2 cellular contexts compared by ENCODE assay signal in the genomic region with DNA sequence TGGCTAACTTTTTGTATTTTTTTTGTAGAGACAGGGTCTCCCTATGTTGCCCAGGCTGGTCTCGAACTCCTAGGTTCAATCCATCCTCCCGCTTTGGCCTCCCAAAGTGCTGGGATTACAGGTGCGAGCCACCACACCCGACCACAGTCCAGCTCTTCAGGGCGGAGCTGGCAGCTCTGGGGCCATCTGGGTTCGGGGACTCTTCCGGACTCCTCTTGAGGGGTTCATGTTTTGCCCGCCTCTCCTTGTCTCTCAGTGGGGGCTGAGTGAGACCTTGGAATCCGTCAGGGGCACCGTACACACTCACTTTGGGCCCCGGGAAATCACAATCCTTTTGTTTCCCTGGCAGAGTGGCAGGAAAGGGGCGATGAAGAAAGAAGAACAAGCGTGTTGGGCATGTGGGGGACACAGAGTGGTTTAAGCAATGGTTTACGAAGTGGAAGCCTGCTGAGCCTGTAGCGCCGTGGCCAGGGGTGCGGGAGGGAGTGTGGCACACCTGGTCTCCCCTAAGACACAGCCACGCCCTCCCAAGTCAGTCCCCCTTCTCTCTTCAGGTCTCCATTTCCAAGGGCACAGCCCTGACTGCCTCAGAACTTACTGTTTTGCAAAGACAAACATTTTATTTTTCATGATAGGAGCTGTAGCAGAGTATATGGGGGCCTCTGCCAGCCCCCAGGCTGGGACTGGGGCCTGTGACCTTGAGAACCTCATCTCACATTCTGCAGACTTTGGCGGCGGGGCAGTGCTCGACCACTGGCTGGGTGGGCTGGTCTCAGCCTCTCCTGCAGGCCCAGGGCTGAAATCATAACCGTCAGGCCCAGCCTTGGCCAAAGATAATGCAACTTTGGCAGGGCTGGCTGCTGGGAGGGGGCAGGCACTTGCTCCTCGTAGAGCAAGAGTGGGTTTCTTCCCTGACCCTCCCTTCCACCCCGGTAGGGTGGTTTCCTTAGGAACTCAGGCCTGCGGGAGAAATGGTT.
TF ChIP-seq lines count a peak whose summit lies in the region.

No MANE protein-coding gene starts in this region.

TF ChIP-seq in IMR-90, 13 proteins besides CTCF, POLR2A, EP300 and RAD21:
- no peak for TF ChIP-seq FOS (IDR thresholded peaks at IDR 0.05; ENCODE audit: low read depth, low read length)
- TF ChIP-seq RFX5 (IDR thresholded peaks at IDR 0.05; ENCODE audit: low read depth, low read length), result no peak
- no peak for TF ChIP-seq MAFK (IDR thresholded peaks at IDR 0.05; ENCODE audit: low read depth, low read length)
- TF ChIP-seq, protein P1, sequence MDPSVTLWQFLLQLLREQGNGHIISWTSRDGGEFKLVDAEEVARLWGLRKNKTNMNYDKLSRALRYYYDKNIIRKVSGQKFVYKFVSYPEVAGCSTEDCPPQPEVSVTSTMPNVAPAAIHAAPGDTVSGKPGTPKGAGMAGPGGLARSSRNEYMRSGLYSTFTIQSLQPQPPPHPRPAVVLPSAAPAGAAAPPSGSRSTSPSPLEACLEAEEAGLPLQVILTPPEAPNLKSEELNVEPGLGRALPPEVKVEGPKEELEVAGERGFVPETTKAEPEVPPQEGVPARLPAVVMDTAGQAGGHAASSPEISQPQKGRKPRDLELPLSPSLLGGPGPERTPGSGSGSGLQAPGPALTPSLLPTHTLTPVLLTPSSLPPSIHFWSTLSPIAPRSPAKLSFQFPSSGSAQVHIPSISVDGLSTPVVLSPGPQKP (IDR thresholded peaks at IDR 0.05; ENCODE audit: borderline replicate concordance, low read depth, low read length), result no peak

TF ChIP-seq in HepG2, 621 proteins besides CTCF, POLR2A, EP300 and RAD21:
- TF ChIP-seq, protein P2, sequence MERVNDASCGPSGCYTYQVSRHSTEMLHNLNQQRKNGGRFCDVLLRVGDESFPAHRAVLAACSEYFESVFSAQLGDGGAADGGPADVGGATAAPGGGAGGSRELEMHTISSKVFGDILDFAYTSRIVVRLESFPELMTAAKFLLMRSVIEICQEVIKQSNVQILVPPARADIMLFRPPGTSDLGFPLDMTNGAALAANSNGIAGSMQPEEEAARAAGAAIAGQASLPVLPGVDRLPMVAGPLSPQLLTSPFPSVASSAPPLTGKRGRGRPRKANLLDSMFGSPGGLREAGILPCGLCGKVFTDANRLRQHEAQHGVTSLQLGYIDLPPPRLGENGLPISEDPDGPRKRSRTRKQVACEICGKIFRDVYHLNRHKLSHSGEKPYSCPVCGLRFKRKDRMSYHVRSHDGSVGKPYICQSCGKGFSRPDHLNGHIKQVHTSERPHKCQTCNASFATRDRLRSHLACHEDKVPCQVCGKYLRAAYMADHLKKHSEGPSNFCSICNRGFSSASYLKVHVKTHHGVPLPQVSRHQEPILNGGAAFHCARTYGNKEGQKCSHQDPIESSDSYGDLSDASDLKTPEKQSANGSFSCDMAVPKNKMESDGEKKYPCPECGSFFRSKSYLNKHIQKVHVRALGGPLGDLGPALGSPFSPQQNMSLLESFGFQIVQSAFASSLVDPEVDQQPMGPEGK (CRISPR knock-in tag; IDR thresholded peaks at IDR 0.05), result peak; percentile 18
- TF ChIP-seq, protein P3, sequence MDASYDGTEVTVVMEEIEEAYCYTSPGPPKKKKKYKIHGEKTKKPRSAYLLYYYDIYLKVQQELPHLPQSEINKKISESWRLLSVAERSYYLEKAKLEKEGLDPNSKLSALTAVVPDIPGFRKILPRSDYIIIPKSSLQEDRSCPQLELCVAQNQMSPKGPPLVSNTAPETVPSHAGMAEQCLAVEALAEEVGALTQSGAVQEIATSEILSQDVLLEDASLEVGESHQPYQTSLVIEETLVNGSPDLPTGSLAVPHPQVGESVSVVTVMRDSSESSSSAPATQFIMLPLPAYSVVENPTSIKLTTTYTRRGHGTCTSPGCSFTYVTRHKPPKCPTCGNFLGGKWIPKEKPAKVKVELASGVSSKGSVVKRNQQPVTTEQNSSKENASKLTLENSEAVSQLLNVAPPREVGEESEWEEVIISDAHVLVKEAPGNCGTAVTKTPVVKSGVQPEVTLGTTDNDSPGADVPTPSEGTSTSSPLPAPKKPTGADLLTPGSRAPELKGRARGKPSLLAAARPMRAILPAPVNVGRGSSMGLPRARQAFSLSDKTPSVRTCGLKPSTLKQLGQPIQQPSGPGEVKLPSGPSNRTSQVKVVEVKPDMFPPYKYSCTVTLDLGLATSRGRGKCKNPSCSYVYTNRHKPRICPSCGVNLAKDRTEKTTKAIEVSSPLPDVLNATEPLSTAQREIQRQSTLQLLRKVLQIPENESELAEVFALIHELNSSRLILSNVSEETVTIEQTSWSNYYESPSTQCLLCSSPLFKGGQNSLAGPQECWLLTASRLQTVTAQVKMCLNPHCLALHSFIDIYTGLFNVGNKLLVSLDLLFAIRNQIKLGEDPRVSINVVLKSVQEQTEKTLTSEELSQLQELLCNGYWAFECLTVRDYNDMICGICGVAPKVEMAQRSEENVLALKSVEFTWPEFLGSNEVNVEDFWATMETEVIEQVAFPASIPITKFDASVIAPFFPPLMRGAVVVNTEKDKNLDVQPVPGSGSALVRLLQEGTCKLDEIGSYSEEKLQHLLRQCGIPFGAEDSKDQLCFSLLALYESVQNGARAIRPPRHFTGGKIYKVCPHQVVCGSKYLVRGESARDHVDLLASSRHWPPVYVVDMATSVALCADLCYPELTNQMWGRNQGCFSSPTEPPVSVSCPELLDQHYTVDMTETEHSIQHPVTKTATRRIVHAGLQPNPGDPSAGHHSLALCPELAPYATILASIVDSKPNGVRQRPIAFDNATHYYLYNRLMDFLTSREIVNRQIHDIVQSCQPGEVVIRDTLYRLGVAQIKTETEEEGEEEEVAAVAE (CRISPR knock-in tag; IDR thresholded peaks at IDR 0.05; ENCODE audit: borderline replicate concordance), result no peak
- TF ChIP-seq STAT5B (CRISPR knock-in tag; IDR thresholded peaks at IDR 0.05) (no peak), MZF1 (CRISPR knock-in tag; IDR thresholded peaks at IDR 0.05; ENCODE audit: borderline replicate concordance) (no peak), HOXA7 (CRISPR knock-in tag; IDR thresholded peaks at IDR 0.05) (no peak), SMC3 (IDR thresholded peaks at IDR 0.05; ENCODE audit: low read length) (no peak), ZBTB1 (CRISPR knock-in tag; IDR thresholded peaks at IDR 0.05; ENCODE audit: borderline replicate concordance) (no peak), REL (CRISPR knock-in tag; conservative IDR thresholded peaks at IDR 0.05) (0 out of 2 replicates have a peak, but pooled peaks have one; percentile 9), CBX5 (CRISPR knock-in tag; IDR thresholded peaks at IDR 0.05; ENCODE audit: borderline replicate concordance) (no peak), ZNF101 (CRISPR knock-in tag; IDR thresholded peaks at IDR 0.05; ENCODE audit: borderline replicate concordance, low read depth) (no peak), HDAC6 (IDR thresholded peaks at IDR 0.05; ENCODE audit: low read depth, low read length) (no peak), ZZZ3 (CRISPR knock-in tag; IDR thresholded peaks at IDR 0.05; ENCODE audit: borderline replicate concordance) (no peak), ZMAT3 (CRISPR knock-in tag; conservative IDR thresholded peaks at IDR 0.05) (no peak), CAMTA2 (CRISPR knock-in tag; IDR thresholded peaks at IDR 0.05; ENCODE audit: borderline replicate concordance) (no peak), ZNF891 (CRISPR knock-in tag; IDR thresholded peaks at IDR 0.05) (0 out of 2 replicates have a peak, but pooled peaks have one; percentile 65), ZFP90 (CRISPR knock-in tag; IDR thresholded peaks at IDR 0.05; ENCODE audit: borderline replicate concordance) (0 out of 2 replicates have a peak, but pooled peaks have one; percentile 29), ZNF564 (CRISPR knock-in tag; IDR thresholded peaks at IDR 0.05) (no peak), ZNF460 (CRISPR knock-in tag; IDR thresholded peaks at IDR 0.05; ENCODE audit: borderline replicate concordance) (peak; percentile 65), ETV5 (CRISPR knock-in tag; IDR thresholded peaks at IDR 0.05; ENCODE audit: borderline replicate concordance) (no peak), ELF1 (CRISPR knock-in tag; IDR thresholded peaks at IDR 0.05) (no peak), ZNF883 (CRISPR knock-in tag; IDR thresholded peaks at IDR 0.05; ENCODE audit: not compliant biosample characterization) (no peak), FOSL1 (CRISPR knock-in tag; IDR thresholded peaks at IDR 0.05; ENCODE audit: borderline replicate concordance) (no peak)
- TF ChIP-seq, protein P4, sequence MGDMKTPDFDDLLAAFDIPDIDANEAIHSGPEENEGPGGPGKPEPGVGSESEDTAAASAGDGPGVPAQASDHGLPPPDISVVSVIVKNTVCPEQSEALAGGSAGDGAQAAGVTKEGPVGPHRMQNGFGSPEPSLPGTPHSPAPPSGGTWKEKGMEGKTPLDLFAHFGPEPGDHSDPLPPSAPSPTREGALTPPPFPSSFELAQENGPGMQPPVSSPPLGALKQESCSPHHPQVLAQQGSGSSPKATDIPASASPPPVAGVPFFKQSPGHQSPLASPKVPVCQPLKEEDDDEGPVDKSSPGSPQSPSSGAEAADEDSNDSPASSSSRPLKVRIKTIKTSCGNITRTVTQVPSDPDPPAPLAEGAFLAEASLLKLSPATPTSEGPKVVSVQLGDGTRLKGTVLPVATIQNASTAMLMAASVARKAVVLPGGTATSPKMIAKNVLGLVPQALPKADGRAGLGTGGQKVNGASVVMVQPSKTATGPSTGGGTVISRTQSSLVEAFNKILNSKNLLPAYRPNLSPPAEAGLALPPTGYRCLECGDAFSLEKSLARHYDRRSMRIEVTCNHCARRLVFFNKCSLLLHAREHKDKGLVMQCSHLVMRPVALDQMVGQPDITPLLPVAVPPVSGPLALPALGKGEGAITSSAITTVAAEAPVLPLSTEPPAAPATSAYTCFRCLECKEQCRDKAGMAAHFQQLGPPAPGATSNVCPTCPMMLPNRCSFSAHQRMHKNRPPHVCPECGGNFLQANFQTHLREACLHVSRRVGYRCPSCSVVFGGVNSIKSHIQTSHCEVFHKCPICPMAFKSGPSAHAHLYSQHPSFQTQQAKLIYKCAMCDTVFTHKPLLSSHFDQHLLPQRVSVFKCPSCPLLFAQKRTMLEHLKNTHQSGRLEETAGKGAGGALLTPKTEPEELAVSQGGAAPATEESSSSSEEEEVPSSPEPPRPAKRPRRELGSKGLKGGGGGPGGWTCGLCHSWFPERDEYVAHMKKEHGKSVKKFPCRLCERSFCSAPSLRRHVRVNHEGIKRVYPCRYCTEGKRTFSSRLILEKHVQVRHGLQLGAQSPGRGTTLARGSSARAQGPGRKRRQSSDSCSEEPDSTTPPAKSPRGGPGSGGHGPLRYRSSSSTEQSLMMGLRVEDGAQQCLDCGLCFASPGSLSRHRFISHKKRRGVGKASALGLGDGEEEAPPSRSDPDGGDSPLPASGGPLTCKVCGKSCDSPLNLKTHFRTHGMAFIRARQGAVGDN (CRISPR knock-in tag; IDR thresholded peaks at IDR 0.05), result peak; percentile 31; the same call in 1 of the 2 replicates
- TF ChIP-seq, protein P5, sequence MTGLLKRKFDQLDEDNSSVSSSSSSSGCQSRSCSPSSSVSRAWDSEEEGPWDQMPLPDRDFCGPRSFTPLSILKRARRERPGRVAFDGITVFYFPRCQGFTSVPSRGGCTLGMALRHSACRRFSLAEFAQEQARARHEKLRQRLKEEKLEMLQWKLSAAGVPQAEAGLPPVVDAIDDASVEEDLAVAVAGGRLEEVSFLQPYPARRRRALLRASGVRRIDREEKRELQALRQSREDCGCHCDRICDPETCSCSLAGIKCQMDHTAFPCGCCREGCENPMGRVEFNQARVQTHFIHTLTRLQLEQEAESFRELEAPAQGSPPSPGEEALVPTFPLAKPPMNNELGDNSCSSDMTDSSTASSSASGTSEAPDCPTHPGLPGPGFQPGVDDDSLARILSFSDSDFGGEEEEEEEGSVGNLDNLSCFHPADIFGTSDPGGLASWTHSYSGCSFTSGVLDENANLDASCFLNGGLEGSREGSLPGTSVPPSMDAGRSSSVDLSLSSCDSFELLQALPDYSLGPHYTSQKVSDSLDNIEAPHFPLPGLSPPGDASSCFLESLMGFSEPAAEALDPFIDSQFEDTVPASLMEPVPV (CRISPR knock-in tag; IDR thresholded peaks at IDR 0.05), result no peak
- TF ChIP-seq, protein P6, sequence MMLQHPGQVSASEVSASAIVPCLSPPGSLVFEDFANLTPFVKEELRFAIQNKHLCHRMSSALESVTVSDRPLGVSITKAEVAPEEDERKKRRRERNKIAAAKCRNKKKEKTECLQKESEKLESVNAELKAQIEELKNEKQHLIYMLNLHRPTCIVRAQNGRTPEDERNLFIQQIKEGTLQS (CRISPR knock-in tag; IDR thresholded peaks at IDR 0.05), result no peak
- TF ChIP-seq, protein P7, sequence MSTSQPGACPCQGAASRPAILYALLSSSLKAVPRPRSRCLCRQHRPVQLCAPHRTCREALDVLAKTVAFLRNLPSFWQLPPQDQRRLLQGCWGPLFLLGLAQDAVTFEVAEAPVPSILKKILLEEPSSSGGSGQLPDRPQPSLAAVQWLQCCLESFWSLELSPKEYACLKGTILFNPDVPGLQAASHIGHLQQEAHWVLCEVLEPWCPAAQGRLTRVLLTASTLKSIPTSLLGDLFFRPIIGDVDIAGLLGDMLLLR (CRISPR knock-in tag; IDR thresholded peaks at IDR 0.05), result no peak
- TF ChIP-seq, protein P8, sequence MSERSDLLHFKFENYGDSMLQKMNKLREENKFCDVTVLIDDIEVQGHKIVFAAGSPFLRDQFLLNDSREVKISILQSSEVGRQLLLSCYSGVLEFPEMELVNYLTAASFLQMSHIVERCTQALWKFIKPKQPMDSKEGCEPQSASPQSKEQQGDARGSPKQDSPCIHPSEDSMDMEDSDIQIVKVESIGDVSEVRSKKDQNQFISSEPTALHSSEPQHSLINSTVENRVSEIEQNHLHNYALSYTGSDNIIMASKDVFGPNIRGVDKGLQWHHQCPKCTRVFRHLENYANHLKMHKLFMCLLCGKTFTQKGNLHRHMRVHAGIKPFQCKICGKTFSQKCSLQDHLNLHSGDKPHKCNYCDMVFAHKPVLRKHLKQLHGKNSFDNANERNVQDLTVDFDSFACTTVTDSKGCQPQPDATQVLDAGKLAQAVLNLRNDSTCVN (CRISPR knock-in tag; IDR thresholded peaks at IDR 0.05; ENCODE audit: borderline replicate concordance), result no peak
